9 cellular contexts compared by ENCODE assay signal in the genomic region with DNA sequence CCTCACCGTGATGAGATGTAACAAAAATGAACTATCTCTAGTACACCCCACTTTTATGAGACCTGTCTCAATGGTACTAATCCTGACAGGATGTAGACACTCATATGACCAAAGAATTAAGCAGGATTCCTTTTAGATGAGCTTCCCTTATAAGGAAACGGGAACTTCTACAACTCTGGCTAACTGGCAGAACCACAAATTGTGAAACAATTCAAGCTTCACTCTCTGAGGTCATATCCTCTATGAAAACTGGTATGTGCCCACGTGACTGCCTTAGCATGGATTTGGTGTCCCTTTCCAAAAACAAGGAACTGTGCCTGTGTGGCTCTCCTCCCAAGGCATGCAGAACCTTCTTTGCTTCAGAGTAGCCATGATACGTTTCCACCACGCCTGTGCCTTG. TPM values are rescaled to one million over a fixed set of nuclear protein-coding genes. Genes with fewer than 3 reads are reported as not detected.
DNase-seq lines count a peak whose midpoint lies in the region; ATAC-seq, FAIRE-seq and TF ChIP-seq lines count a peak whose summit lies in the region.
"Had no signal": no experiment of that assay in that cellular context is flagged by ENCODE, and none has a peak within 500 bp of the region (broad histone marks: within the 10 kb centered on the region; RNA-seq: fewer than 3 reads in every experiment).

No MANE protein-coding gene starts in this region.

- H3K27ac ChIP-seq in right atrium auricular region (peak overlapping the region; percentile 81 to 91), testis (peak overlapping the region in 1 of 2 donors; percentile 12)

- H3K27me3 ChIP-seq in right atrium auricular region (no peaks in the 10 kb centered on the region), testis (no peaks in the 10 kb centered on the region)
- H3K27me3 ChIP-seq: pancreas had no signal

- TF ChIP-seq CTCF in right atrium auricular region (IDR thresholded peaks at IDR 0.05) (no peak), testis (IDR thresholded peaks at IDR 0.05) (no peak)

- H3K4me3 ChIP-seq in right atrium auricular region (no peak overlapping the region), testis (no peak overlapping the region)
- H3K4me3 ChIP-seq: pancreas had no signal

- FAIRE-seq in HTR-8/SVneo (lab: Jason Lieb, UNC), result no peak
- FAIRE-seq: pancreas had no signal

- no peak for TF ChIP-seq POLR2A in testis (IDR thresholded peaks at IDR 0.05)
- TF ChIP-seq POLR2A in erythroblast (IDR thresholded peaks at IDR 0.05; ENCODE audit: low read length), result no peak

- DNase-seq in HTR-8/SVneo (ENCODE audit: insufficient read length, low spot score) (peak; percentile 60), amniotic epithelial cell (ENCODE audit: low read depth) (peak; percentile 97), right atrium auricular region (ENCODE audit: low spot score) (peak; percentile 87), stromal cell of bone marrow (ENCODE audit: low read depth) (peak; percentile 85), testis (no peak), erythroblast (lab: John Stamatoyannopoulos, UW) (no peak)

- intact Hi-C loops in testis (cut with DNase I; ENCODE audit: low total_unique reads), result no loop called here

- H3K36me3 ChIP-seq in right atrium auricular region, result peaks cover 7% of the 10 kb centered on the region
- no peaks in the 10 kb centered on the region for H3K36me3 ChIP-seq in testis (ENCODE audit: low read depth, missing control alignments)

- H3K4me1 ChIP-seq in right atrium auricular region, result peaks cover 0 to 76% of the 10 kb centered on the region in 2 donors
- peaks cover 46% of the 10 kb centered on the region for H3K4me1 ChIP-seq in testis

- H3K9me3 ChIP-seq in right atrium auricular region (no peaks in the 10 kb centered on the region), testis (no peaks in the 10 kb centered on the region)
- H3K9me3 ChIP-seq: pancreas had no signal

- ATAC-seq in HG03378 (IDR thresholded peaks at IDR 0.05; ENCODE audit: unreplicated experiment) (no peak), HG03432 (IDR thresholded peaks at IDR 0.05; ENCODE audit: unreplicated experiment) (no peak)

- 68 to 73% methylated on average over 5 of the region's 5 CpGs for WGBS in testis, 2 donors

RNA-seq across cellular contexts. Expression of gene CPNE5, which starts 14.1 kb away (rescaled TPM):
- total RNA-seq in right atrium auricular region (10 to 100 TPM; 36.7 to 47.4 TPM), testis (100 to 1,000 TPM in 1 of 2 donors, 10 to 100 TPM in 1; 97.8 to 137 TPM)
- polyA plus RNA-seq in testis (ENCODE audit: insufficient read depth, low read depth, low replicate concordance), result 44.2 TPM

RNA-seq across cellular contexts. Expression of gene PPIL1, which starts 21.3 kb away (rescaled TPM):
- total RNA-seq in right atrium auricular region (10 to 100 TPM; 41.1 to 53.7 TPM), testis (10 to 100 TPM; 35.0 to 39.4 TPM)
- polyA plus RNA-seq in testis (ENCODE audit: insufficient read depth, low read depth, low replicate concordance), result 41.2 TPM

RNA-seq across cellular contexts. Expression of gene C6orf89, which starts 32.4 kb away (rescaled TPM):
- total RNA-seq in right atrium auricular region, result 10 to 100 TPM; 55.0 to 59.5 TPM
- total RNA-seq in testis, result 10 to 100 TPM; 78.9 to 80.3 TPM
- 93.6 TPM for polyA plus RNA-seq in testis (ENCODE audit: insufficient read depth, low read depth, low replicate concordance)

Comparison
In these comparisons a context has a peak if more than half of its experiments do, and no peak if none do; other contexts are left out.
1. DNase-seq: peak in HTR-8/SVneo (single experiment), amniotic epithelial cell (single experiment), right atrium auricular region (single experiment) and stromal cell of bone marrow (single experiment); none in testis (single experiment) and erythroblast (0 of 2).